Comparison of ENCODE assay signal across 8 cellular contexts in the genomic region with DNA sequence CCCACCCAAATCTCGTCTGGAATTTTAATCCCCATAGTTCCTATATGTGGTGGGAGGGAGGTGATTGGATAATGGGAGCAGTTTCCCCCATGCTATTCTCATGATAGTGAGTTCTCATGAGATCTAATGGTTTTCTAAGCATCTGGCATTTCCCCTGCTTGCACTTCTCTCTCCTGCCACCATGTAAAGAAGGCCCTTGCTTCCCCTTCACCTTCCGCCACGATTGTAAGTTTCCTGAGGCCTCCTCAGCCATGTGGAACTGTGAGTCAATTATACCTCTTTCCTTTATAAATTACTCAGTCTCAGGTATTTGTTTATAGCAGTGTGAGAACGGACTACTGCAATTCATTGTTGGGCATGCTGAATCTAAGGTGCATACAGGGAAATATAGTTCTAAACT. TPM values are rescaled to one million over a fixed set of nuclear protein-coding genes. Genes with fewer than 3 reads are reported as not detected.
"Had no signal": no experiment of that assay in that cellular context is flagged by ENCODE, and none has a peak within 500 bp of the region (broad histone marks: within the 10 kb centered on the region; RNA-seq: fewer than 3 reads in every experiment).

No MANE protein-coding gene starts in this region.

RNA-seq across cellular contexts. Expression of a gene that starts 42.2 kb away (rescaled TPM):
- total RNA-seq: activated T-helper 17 cell treated with anti-CD3 and anti-CD28 coated beads, Interleukin-2, amount 50 U/mL, for 72 hours; astrocyte; dorsolateral prefrontal cortex; esophagus mucosa; foreskin keratinocyte; left cardiac atrium; lung microvascular endothelial cell; naive thymus-derived CD4-positive, alpha-beta T cell had no signal
